In genomic region chr3:177194319-177194718, GRCh38 we compare ENCODE assay signal across 8 cellular contexts. TPM values are rescaled to one million over a fixed set of nuclear protein-coding genes. Genes with fewer than 3 reads are reported as not detected.
DNase-seq lines count a peak whose midpoint lies in the region; ATAC-seq lines count a peak whose summit lies in the region.

No MANE protein-coding gene starts in this region.

- peaks cover 27% of the 10 kb centered on the region for H3K4me1 ChIP-seq in iPS-15b (ENCODE audit: control insufficient read depth, insufficient read depth, low read length)

- peaks cover 58% of the 10 kb centered on the region for H3K4me1 Mint-ChIP-seq in activated CD4-positive, alpha-beta T cell treated with anti-CD3 and anti-CD28 coated beads, Interleukin-2, amount 10 ng/mL, durations not matched to agents 7 days and 5 days
- H3K4me1 Mint-ChIP-seq in activated T-helper 1 cell treated with anti-CD3 and anti-CD28 coated beads, Interleukin-12 subunit alpha, Interleukin-12 subunit beta, Interleukin-2, Interleukin-4 antibody, amounts not matched to agents 30 ng/mL and 10 ng/mL and 1 ng/mL, durations not matched to agents 14 hours and 24 hours and 36 hours (ENCODE audit: low read depth): peaks cover 59% of the 10 kb centered on the region
- H3K4me1 Mint-ChIP-seq in stimulated activated naive CD8-positive, alpha-beta T cell treated with anti-CD3 and anti-CD28 coated beads, Interleukin-15, amount 100 ng/mL, for 72 hours: peaks cover 57% of the 10 kb centered on the region

- peak overlapping the region; percentile 99 for H3K4me3 Mint-ChIP-seq in activated CD4-positive, alpha-beta T cell treated with anti-CD3 and anti-CD28 coated beads, Interleukin-2, amount 10 ng/mL, durations not matched to agents 7 days and 5 days
- peak overlapping the region; percentile 98 for H3K4me3 Mint-ChIP-seq in activated T-helper 1 cell treated with anti-CD3 and anti-CD28 coated beads, Interleukin-12 subunit alpha, Interleukin-12 subunit beta, Interleukin-2, Interleukin-4 antibody, amounts not matched to agents 30 ng/mL and 10 ng/mL and 1 ng/mL, durations not matched to agents 14 hours and 24 hours and 36 hours
- H3K4me3 Mint-ChIP-seq in stimulated activated naive CD8-positive, alpha-beta T cell treated with anti-CD3 and anti-CD28 coated beads, Interleukin-15, amount 100 ng/mL, for 72 hours: peak overlapping the region; percentile 89 to 97

- no peak for ATAC-seq in stimulated activated naive CD8-positive, alpha-beta T cell treated with anti-CD3 and anti-CD28 coated beads, Interleukin-15, amount 100 ng/mL, for 72 hours

- H3K9me3 ChIP-seq in iPS-15b (ENCODE audit: control insufficient read depth, insufficient read depth, low read length): no peaks in the 10 kb centered on the region

- H3K36me3 ChIP-seq in iPS-15b (ENCODE audit: control insufficient read depth, insufficient read depth, low read length): no peaks in the 10 kb centered on the region

- CTCF ChIA-PET in activated CD4-positive, alpha-beta T cell treated with anti-CD3 and anti-CD28 coated beads, Interleukin-2, amount 10 ng/mL, durations not matched to agents 7 days and 5 days (lab: Charles Lee): no interaction called here

- no peak overlapping the region for H3K9ac ChIP-seq in iPS-15b (ENCODE audit: low read depth, low read length)

- no peaks in the 10 kb centered on the region for H3K27me3 ChIP-seq in iPS-15b (ENCODE audit: control insufficient read depth, insufficient read depth, low read length)

- peaks cover 39% of the 10 kb centered on the region for H3K36me3 Mint-ChIP-seq in activated CD4-positive, alpha-beta T cell treated with anti-CD3 and anti-CD28 coated beads, Interleukin-2, amount 10 ng/mL, durations not matched to agents 7 days and 5 days (ENCODE audit: low read depth)
- peaks cover 35% of the 10 kb centered on the region for H3K36me3 Mint-ChIP-seq in activated T-helper 1 cell treated with anti-CD3 and anti-CD28 coated beads, Interleukin-12 subunit alpha, Interleukin-12 subunit beta, Interleukin-2, Interleukin-4 antibody, amounts not matched to agents 30 ng/mL and 10 ng/mL and 1 ng/mL, durations not matched to agents 14 hours and 24 hours and 36 hours (ENCODE audit: low read depth)

- peak overlapping the region; percentile 92 for H3K4me3 ChIP-seq in iPS-15b (ENCODE audit: low read depth, low read length)

- no peaks in the 10 kb centered on the region for H3K27me3 Mint-ChIP-seq in activated CD4-positive, alpha-beta T cell treated with anti-CD3 and anti-CD28 coated beads, Interleukin-2, amount 10 ng/mL, durations not matched to agents 7 days and 5 days
- no peaks in the 10 kb centered on the region for H3K27me3 Mint-ChIP-seq in activated T-helper 1 cell treated with anti-CD3 and anti-CD28 coated beads, Interleukin-12 subunit alpha, Interleukin-12 subunit beta, Interleukin-2, Interleukin-4 antibody, amounts not matched to agents 30 ng/mL and 10 ng/mL and 1 ng/mL, durations not matched to agents 14 hours and 24 hours and 36 hours (ENCODE audit: insufficient read depth)
- H3K27me3 Mint-ChIP-seq in stimulated activated naive CD8-positive, alpha-beta T cell treated with anti-CD3 and anti-CD28 coated beads, Interleukin-15, amount 100 ng/mL, for 72 hours: no peaks in the 10 kb centered on the region

- POLR2A ChIA-PET in activated CD4-positive, alpha-beta T cell treated with anti-CD3 and anti-CD28 coated beads, Interleukin-2, amount 10 ng/mL, durations not matched to agents 7 days and 5 days (lab: Charles Lee): no interaction called here

- DNase-seq in activated CD4-positive, alpha-beta T cell treated with anti-CD3 and anti-CD28 coated beads, Interleukin-2, amount 10 ng/mL, durations not matched to agents 7 days and 5 days: no peak
- no peak for DNase-seq in activated CD4-positive, alpha-beta T cell treated with anti-CD3 and anti-CD28 coated beads, Interleukin-2, amount 50 U/mL, for 4 hours
- DNase-seq in activated T-helper 1 cell treated with anti-CD3 and anti-CD28 coated beads, Interleukin-12 subunit alpha, Interleukin-12 subunit beta, Interleukin-2, Interleukin-4 antibody, amounts not matched to agents 30 ng/mL and 10 ng/mL and 1 ng/mL, durations not matched to agents 14 hours and 24 hours and 36 hours (ENCODE audit: low spot score): no peak
- DNase-seq in stimulated activated naive CD8-positive, alpha-beta T cell treated with anti-CD3 and anti-CD28 coated beads, Interleukin-15, amount 100 ng/mL, for 72 hours: no peak
- DNase-seq in iPS-NIHi7 (ENCODE audit: extremely low spot score) (no peak), mucosa of gallbladder (ENCODE audit: low spot score) (no peak), SKM-1 treated with dmso at 0.1 percent for 144 hours (lab: John Stamatoyannopoulos, UW; ENCODE audit: unreplicated experiment) (no peak)

- peaks cover 6% of the 10 kb centered on the region for H3K9me3 Mint-ChIP-seq in activated CD4-positive, alpha-beta T cell treated with anti-CD3 and anti-CD28 coated beads, Interleukin-2, amount 10 ng/mL, durations not matched to agents 7 days and 5 days
- no peaks in the 10 kb centered on the region for H3K9me3 Mint-ChIP-seq in activated T-helper 1 cell treated with anti-CD3 and anti-CD28 coated beads, Interleukin-12 subunit alpha, Interleukin-12 subunit beta, Interleukin-2, Interleukin-4 antibody, amounts not matched to agents 30 ng/mL and 10 ng/mL and 1 ng/mL, durations not matched to agents 14 hours and 24 hours and 36 hours
- no peaks in the 10 kb centered on the region for H3K9me3 Mint-ChIP-seq in stimulated activated naive CD8-positive, alpha-beta T cell treated with anti-CD3 and anti-CD28 coated beads, Interleukin-15, amount 100 ng/mL, for 72 hours

- peak overlapping the region; percentile 100 for H3K27ac Mint-ChIP-seq in activated CD4-positive, alpha-beta T cell treated with anti-CD3 and anti-CD28 coated beads, Interleukin-2, amount 10 ng/mL, durations not matched to agents 7 days and 5 days
- H3K27ac Mint-ChIP-seq in activated T-helper 1 cell treated with anti-CD3 and anti-CD28 coated beads, Interleukin-12 subunit alpha, Interleukin-12 subunit beta, Interleukin-2, Interleukin-4 antibody, amounts not matched to agents 30 ng/mL and 10 ng/mL and 1 ng/mL, durations not matched to agents 14 hours and 24 hours and 36 hours: peak overlapping the region; percentile 99
- H3K27ac Mint-ChIP-seq in stimulated activated naive CD8-positive, alpha-beta T cell treated with anti-CD3 and anti-CD28 coated beads, Interleukin-15, amount 100 ng/mL, for 72 hours: peak overlapping the region; percentile 71 to 99

- intact Hi-C loops in activated T-helper 1 cell treated with anti-CD3 and anti-CD28 coated beads, Interleukin-12 subunit alpha, Interleukin-12 subunit beta, Interleukin-2, Interleukin-4 antibody, amounts not matched to agents 30 ng/mL and 10 ng/mL and 1 ng/mL, durations not matched to agents 14 hours and 24 hours and 36 hours (cut with micrococcal nuclease): loop anchor here (1.0 kb wide), 1 partner anchor 9 kb away; no protein-coding TSS in a partner anchor

RNA-seq across cellular contexts. Expression of gene TBL1XR1, which starts 3.0 kb away (rescaled TPM):
- total RNA-seq in activated CD4-positive, alpha-beta T cell treated with anti-CD3 and anti-CD28 coated beads, Interleukin-2, amount 10 ng/mL, durations not matched to agents 7 days and 5 days: 100 to 1,000 TPM; 167 to 169 TPM
- 184 and 190 TPM in 2 replicates for total RNA-seq in activated T-helper 1 cell treated with anti-CD3 and anti-CD28 coated beads, Interleukin-12 subunit alpha, Interleukin-12 subunit beta, Interleukin-2, Interleukin-4 antibody, amounts not matched to agents 30 ng/mL and 10 ng/mL and 1 ng/mL, durations not matched to agents 14 hours and 24 hours and 36 hours
- 137 TPM for total RNA-seq in mucosa of gallbladder
